ENCODE assay signal across 8 cellular contexts in the genomic region with DNA sequence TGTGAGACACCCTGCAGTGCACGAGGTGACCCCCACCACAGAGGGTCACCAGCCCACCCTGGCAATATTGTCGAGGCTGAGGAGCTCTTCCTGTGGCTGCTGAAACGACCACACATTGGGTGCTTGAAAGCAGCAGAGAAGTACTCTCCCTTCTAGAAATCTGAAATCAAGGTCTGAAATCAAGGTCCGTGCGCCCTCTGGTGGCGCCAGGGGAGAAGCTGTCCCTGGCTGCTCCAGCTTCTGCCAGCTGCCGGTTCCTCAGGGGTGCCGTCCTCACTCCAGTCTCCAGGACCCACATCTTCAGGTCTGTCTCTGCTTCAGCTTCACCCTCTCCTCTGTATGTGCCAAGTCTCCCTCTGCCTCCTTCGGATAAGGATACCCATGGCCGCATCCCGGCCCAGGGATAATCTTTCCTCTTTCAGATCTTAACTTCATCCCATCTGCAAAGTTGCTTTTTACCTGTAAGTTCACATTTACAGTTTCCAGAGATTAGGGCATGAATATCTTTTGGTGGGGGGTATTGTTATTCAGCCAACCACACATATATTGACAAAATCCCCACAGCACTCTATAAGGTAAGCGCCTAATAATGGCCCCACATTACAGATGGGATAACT.
DNase-seq lines count a peak whose midpoint lies in the region; ATAC-seq and TF ChIP-seq lines count a peak whose summit lies in the region.

No MANE protein-coding gene starts in this region.

- DNase-seq in NCI-H1105 treated with DMSO at 0.1 percent for 48 hours (lab: John Stamatoyannopoulos, UW) (peak; percentile 80), SW480 (ENCODE audit: low spot score) (peak; percentile 82), cardiac muscle cell (ENCODE audit: low read depth in 1 of 2, low spot score in 1 of 2) (peak; percentile 72 to 80), pulmonary artery endothelial cell (ENCODE audit: low read depth, low spot score) (peak; percentile 24)
- DNase-seq in activated naive CD8-positive, alpha-beta T cell treated with anti-CD3 and anti-CD28 coated beads, Interleukin-2, amount 10 ng/mL, durations not matched to agents 7 days and 5 days: peak; percentile 81

- no peaks in the 10 kb centered on the region for H3K4me1 Mint-ChIP-seq in activated naive CD8-positive, alpha-beta T cell treated with anti-CD3 and anti-CD28 coated beads, Interleukin-2, amount 10 ng/mL, durations not matched to agents 7 days and 5 days

- peak; percentile 74 for ATAC-seq in activated naive CD8-positive, alpha-beta T cell treated with anti-CD3 and anti-CD28 coated beads, Interleukin-2, amount 10 ng/mL, durations not matched to agents 7 days and 5 days (ENCODE audit: low read depth)
- ATAC-seq in HG03571 (IDR thresholded peaks at IDR 0.05; ENCODE audit: unreplicated experiment) (no peak), HG03520 (IDR thresholded peaks at IDR 0.05; ENCODE audit: unreplicated experiment) (no peak)

- no peak overlapping the region for H3K27ac ChIP-seq in cardiac muscle cell

- TF ChIP-seq CTCF in GM12873 (IDR thresholded peaks at IDR 0.05; ENCODE audit: insufficient read depth, low read depth, low read length, missing control alignments) (peak; percentile 97), cardiac muscle cell (IDR thresholded peaks at IDR 0.05; ENCODE audit: low read depth, low read length) (peak; percentile 87)

- no peaks in the 10 kb centered on the region for H3K36me3 Mint-ChIP-seq in activated naive CD8-positive, alpha-beta T cell treated with anti-CD3 and anti-CD28 coated beads, Interleukin-2, amount 10 ng/mL, durations not matched to agents 7 days and 5 days

- H3K27ac Mint-ChIP-seq in activated naive CD8-positive, alpha-beta T cell treated with anti-CD3 and anti-CD28 coated beads, Interleukin-2, amount 10 ng/mL, durations not matched to agents 7 days and 5 days: no peak overlapping the region

- H3K4me3 Mint-ChIP-seq in activated naive CD8-positive, alpha-beta T cell treated with anti-CD3 and anti-CD28 coated beads, Interleukin-2, amount 10 ng/mL, durations not matched to agents 7 days and 5 days: no peak overlapping the region

- H3K27me3 ChIP-seq in cardiac muscle cell: peaks cover 2% of the 10 kb centered on the region

- no peaks in the 10 kb centered on the region for H3K9me3 ChIP-seq in cardiac muscle cell (ENCODE audit: low read depth)

- no peaks in the 10 kb centered on the region for H3K4me1 ChIP-seq in cardiac muscle cell (ENCODE audit: low read depth)

- no peaks in the 10 kb centered on the region for H3K9me3 Mint-ChIP-seq in activated naive CD8-positive, alpha-beta T cell treated with anti-CD3 and anti-CD28 coated beads, Interleukin-2, amount 10 ng/mL, durations not matched to agents 7 days and 5 days

- no peak overlapping the region for H3K4me3 ChIP-seq in cardiac muscle cell

- POLR2A ChIA-PET in activated naive CD8-positive, alpha-beta T cell treated with anti-CD3 and anti-CD28 coated beads, Interleukin-2, amount 10 ng/mL, durations not matched to agents 7 days and 5 days (lab: Charles Lee): no interaction called here

- peaks cover 12% of the 10 kb centered on the region for H3K27me3 Mint-ChIP-seq in activated naive CD8-positive, alpha-beta T cell treated with anti-CD3 and anti-CD28 coated beads, Interleukin-2, amount 10 ng/mL, durations not matched to agents 7 days and 5 days

- no peaks in the 10 kb centered on the region for H3K36me3 ChIP-seq in cardiac muscle cell

Comparison
In these comparisons a context has a peak if more than half of its experiments do, and no peak if none do; other contexts are left out.
1. DNase-seq: peak in every context shown above with its lines; median percentile 82 in SW480; 81 in activated naive CD8-positive, alpha-beta T cell treated with anti-CD3 and anti-CD28 coated beads, Interleukin-2, amount 10 ng/mL, durations not matched to agents 7 days and 5 days; 80 in NCI-H1105 treated with DMSO at 0.1 percent for 48 hours; 76 in cardiac muscle cell; 24 in pulmonary artery endothelial cell.